ENCODE assay signal across 8 cellular contexts in the genomic region with DNA sequence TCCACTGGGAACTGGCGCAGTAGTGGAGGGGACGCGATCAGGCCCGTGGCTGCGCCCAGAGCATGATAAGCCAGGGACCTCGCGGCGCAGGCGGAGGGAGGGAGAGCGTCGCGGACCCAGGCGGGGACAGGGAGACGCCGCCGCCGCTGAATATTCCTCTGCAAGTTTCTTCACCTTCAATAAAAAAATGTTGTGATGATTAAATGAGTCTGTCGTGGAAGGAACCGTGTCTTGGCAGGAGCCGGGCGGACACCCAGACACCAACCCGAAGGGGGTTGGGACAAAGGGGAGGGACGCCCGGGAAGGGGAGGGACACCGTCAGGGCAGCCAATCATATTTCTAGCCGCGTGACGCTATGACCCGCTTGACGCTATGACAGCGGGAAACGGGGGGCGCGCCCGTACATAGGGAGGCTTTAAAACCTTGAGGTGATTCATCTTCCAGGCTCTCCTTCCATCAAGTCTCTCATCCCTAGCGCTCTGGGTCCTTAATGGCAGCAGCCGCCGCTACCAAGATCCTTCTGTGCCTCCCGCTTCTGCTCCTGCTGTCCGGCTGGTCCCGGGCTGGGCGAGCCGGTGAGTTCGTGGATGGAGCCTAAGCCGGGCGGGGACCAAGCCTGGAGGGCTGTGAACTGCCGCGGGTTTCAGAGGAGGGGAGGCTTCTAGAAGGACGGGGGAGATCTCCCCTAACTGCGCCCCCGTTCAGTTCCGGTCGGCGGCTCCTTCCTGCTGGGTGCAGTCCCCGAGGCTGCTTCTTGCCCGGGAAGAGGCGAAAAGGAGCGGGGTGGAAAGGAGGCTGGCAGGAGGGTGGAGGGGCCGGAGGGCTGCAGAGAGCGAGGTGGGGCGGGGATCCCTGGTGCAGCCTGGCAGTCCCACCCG. TPM values are rescaled to one million over a fixed set of nuclear protein-coding genes. Genes with fewer than 3 reads are reported as not detected.
DNase-seq lines count a peak whose midpoint lies in the region; ATAC-seq and TF ChIP-seq lines count a peak whose summit lies in the region.

A gene with protein sequence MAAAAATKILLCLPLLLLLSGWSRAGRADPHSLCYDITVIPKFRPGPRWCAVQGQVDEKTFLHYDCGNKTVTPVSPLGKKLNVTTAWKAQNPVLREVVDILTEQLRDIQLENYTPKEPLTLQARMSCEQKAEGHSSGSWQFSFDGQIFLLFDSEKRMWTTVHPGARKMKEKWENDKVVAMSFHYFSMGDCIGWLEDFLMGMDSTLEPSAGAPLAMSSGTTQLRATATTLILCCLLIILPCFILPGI (plus strand): TSS at position 432 of the 878 bp plus-strand sequence. CDS start 59 bp downstream, at position 491.

- H3K36me3 Mint-ChIP-seq in activated T-helper 1 cell treated with anti-CD3 and anti-CD28 coated beads, Interleukin-12 subunit alpha, Interleukin-12 subunit beta, Interleukin-2, Interleukin-4 antibody, amounts not matched to agents 30 ng/mL and 10 ng/mL and 1 ng/mL, durations not matched to agents 14 hours and 24 hours and 36 hours (ENCODE audit: low read depth), result no peaks in the 10 kb centered on the region
- H3K36me3 Mint-ChIP-seq in naive B cell, result no peaks in the 10 kb centered on the region

- 0 out of 2 replicates have a peak, but pooled peaks cover 3% of the 10 kb centered on the region for H4K20me1 ChIP-seq in DND-41 (ENCODE audit: insufficient read depth, low read length)

- TF ChIP-seq CTCF in DND-41 (IDR thresholded peaks at IDR 0.05; ENCODE audit: borderline replicate concordance, extremely low read depth, low read length, poor library complexity, severe bottlenecking), result no peak

- H3K27ac ChIP-seq in DND-41 (ENCODE audit: low read length), result peak within 1 kb of the TSS; percentile 57

- peaks cover 76% of the 10 kb centered on the region for H3K27me3 Mint-ChIP-seq in activated T-helper 1 cell treated with anti-CD3 and anti-CD28 coated beads, Interleukin-12 subunit alpha, Interleukin-12 subunit beta, Interleukin-2, Interleukin-4 antibody, amounts not matched to agents 30 ng/mL and 10 ng/mL and 1 ng/mL, durations not matched to agents 14 hours and 24 hours and 36 hours (ENCODE audit: insufficient read depth)
- peaks cover 71 to 88% (median 74%) of the 10 kb centered on the region in 3 donors for H3K27me3 Mint-ChIP-seq in naive B cell

- no peaks in the 10 kb centered on the region; the same call in 1 of the 2 replicates for H3K79me2 ChIP-seq in DND-41 (ENCODE audit: insufficient read depth, low read length)

- peak within 1 kb of the TSS; percentile 84 for H3K27ac Mint-ChIP-seq in activated T-helper 1 cell treated with anti-CD3 and anti-CD28 coated beads, Interleukin-12 subunit alpha, Interleukin-12 subunit beta, Interleukin-2, Interleukin-4 antibody, amounts not matched to agents 30 ng/mL and 10 ng/mL and 1 ng/mL, durations not matched to agents 14 hours and 24 hours and 36 hours
- peak within 1 kb of the TSS; percentile 87 to 99 (median 95) for H3K27ac Mint-ChIP-seq in naive B cell

- H3K4me2 ChIP-seq in DND-41 (ENCODE audit: insufficient read depth, low read length), result peak within 1 kb of the TSS; percentile 90

- no peaks in the 10 kb centered on the region for H3K36me3 ChIP-seq in DND-41 (ENCODE audit: insufficient read depth, low read length)

- ATAC-seq in DND-41 (ENCODE audit: insufficient read depth, low read depth), result peak; percentile 93
- peak; percentile 58 to 60 for ATAC-seq in naive B cell (ENCODE audit: low read depth in 2 of 2)
- no peak for ATAC-seq in HG03196 (IDR thresholded peaks at IDR 0.05; ENCODE audit: unreplicated experiment)

- peaks cover 12% of the 10 kb centered on the region for H3K4me1 ChIP-seq in DND-41 (ENCODE audit: insufficient read depth, low read length)

- DNase-seq in DND-41 (peak; percentile 87), KG1 (lab: John Stamatoyannopoulos, UW) (peak; percentile 35), RPMI7951 (ENCODE audit: low read depth) (peak; percentile 95), fibroblast of gingiva (ENCODE audit: low read depth) (peak; percentile 93), naive B cell (peak; percentile 81)
- DNase-seq in activated T-helper 1 cell treated with anti-CD3 and anti-CD28 coated beads, Interleukin-12 subunit alpha, Interleukin-12 subunit beta, Interleukin-2, Interleukin-4 antibody, amounts not matched to agents 30 ng/mL and 10 ng/mL and 1 ng/mL, durations not matched to agents 14 hours and 24 hours and 36 hours (ENCODE audit: low spot score), result peak; percentile 81
- DNase-seq in stimulated activated CD8-positive, alpha-beta memory T cell treated with anti-CD3 and anti-CD28 coated beads, Interleukin-7, amount 100 ng/mL, for 1 hour (ENCODE audit: low read depth in 2 of 2), result peak; percentile 79 to 81

- intact Hi-C loops in activated T-helper 1 cell treated with anti-CD3 and anti-CD28 coated beads, Interleukin-12 subunit alpha, Interleukin-12 subunit beta, Interleukin-2, Interleukin-4 antibody, amounts not matched to agents 30 ng/mL and 10 ng/mL and 1 ng/mL, durations not matched to agents 14 hours and 24 hours and 36 hours (cut with micrococcal nuclease), result loop anchor here (1.0 kb wide), 2 partner anchors 21 to 59 kb away; partner anchors contain the start of gene ULBP1

- no peaks in the 10 kb centered on the region for H3K9me3 Mint-ChIP-seq in activated T-helper 1 cell treated with anti-CD3 and anti-CD28 coated beads, Interleukin-12 subunit alpha, Interleukin-12 subunit beta, Interleukin-2, Interleukin-4 antibody, amounts not matched to agents 30 ng/mL and 10 ng/mL and 1 ng/mL, durations not matched to agents 14 hours and 24 hours and 36 hours
- H3K9me3 Mint-ChIP-seq in naive B cell, result peaks cover 0 to 10% (median 2%) of the 10 kb centered on the region in 7 donors

- peaks cover 42% of the 10 kb centered on the region for H3K4me1 Mint-ChIP-seq in activated T-helper 1 cell treated with anti-CD3 and anti-CD28 coated beads, Interleukin-12 subunit alpha, Interleukin-12 subunit beta, Interleukin-2, Interleukin-4 antibody, amounts not matched to agents 30 ng/mL and 10 ng/mL and 1 ng/mL, durations not matched to agents 14 hours and 24 hours and 36 hours (ENCODE audit: low read depth)
- H3K4me1 Mint-ChIP-seq in naive B cell, result peaks cover 17 to 52% (median 39%) of the 10 kb centered on the region in 3 donors

- peak within 1 kb of the TSS; percentile 90 for H3K4me3 Mint-ChIP-seq in activated T-helper 1 cell treated with anti-CD3 and anti-CD28 coated beads, Interleukin-12 subunit alpha, Interleukin-12 subunit beta, Interleukin-2, Interleukin-4 antibody, amounts not matched to agents 30 ng/mL and 10 ng/mL and 1 ng/mL, durations not matched to agents 14 hours and 24 hours and 36 hours
- H3K4me3 Mint-ChIP-seq in naive B cell, result peak within 1 kb of the TSS; percentile 83 to 95 (median 92)

- H3K27me3 ChIP-seq in DND-41 (ENCODE audit: insufficient read depth, low read length, poor library complexity), result peaks cover 29% of the 10 kb centered on the region

- peak within 1 kb of the TSS; percentile 90 for H2AFZ ChIP-seq in DND-41 (ENCODE audit: low read depth, low read length)

- no peaks in the 10 kb centered on the region for H3K9me3 ChIP-seq in DND-41 (ENCODE audit: insufficient read depth, low read length, severe bottlenecking)

- H3K4me3 ChIP-seq in DND-41 (ENCODE audit: low read depth in 1 of 2, low read length in 2 of 2), result peak within 1 kb of the TSS; percentile 39 to 89; a peak in 3 of 4 replicates

- H3K9ac ChIP-seq in DND-41 (ENCODE audit: low read depth, low read length), result peak within 1 kb of the TSS; percentile 65

RNA-seq across cellular contexts. Expression of the gene that starts here (rescaled TPM):
- total RNA-seq in RPMI7951 (2014; rRNA removed; shearing (Covaris generic)), result 21.8 and 21.9 TPM in 2 replicates
- total RNA-seq in activated T-helper 1 cell treated with anti-CD3 and anti-CD28 coated beads, Interleukin-12 subunit alpha, Interleukin-12 subunit beta, Interleukin-2, Interleukin-4 antibody, amounts not matched to agents 30 ng/mL and 10 ng/mL and 1 ng/mL, durations not matched to agents 14 hours and 24 hours and 36 hours, result 0.32 and 0.65 TPM in 2 replicates
- not detected for polyA plus RNA-seq in naive B cell (ENCODE audit: low read depth in 6 of 6)

Comparison
In these comparisons a context has a peak if more than half of its experiments do, and no peak if none do; other contexts are left out.
1. RNA of the gene that starts here (total RNA-seq): 21.8 to 21.9 TPM in RPMI7951; 0.32 to 0.65 TPM in activated T-helper 1 cell treated with anti-CD3 and anti-CD28 coated beads, Interleukin-12 subunit alpha, Interleukin-12 subunit beta, Interleukin-2, Interleukin-4 antibody, amounts not matched to agents 30 ng/mL and 10 ng/mL and 1 ng/mL, durations not matched to agents 14 hours and 24 hours and 36 hours; every median in the first group is over 10 times any median in the second.
2. Peak in DNase-seq in activated T-helper 1 cell treated with anti-CD3 and anti-CD28 coated beads, Interleukin-12 subunit alpha, Interleukin-12 subunit beta, Interleukin-2, Interleukin-4 antibody, amounts not matched to agents 30 ng/mL and 10 ng/mL and 1 ng/mL, durations not matched to agents 14 hours and 24 hours and 36 hours; RNA of the gene not detected or under 1 TPM.
3. Peak in DNase-seq and ATAC-seq in naive B cell; RNA of the gene not detected or under 1 TPM.
4. DNase-seq: peak in every context shown above with its lines; median percentile 95 in RPMI7951; 93 in fibroblast of gingiva; 87 in DND-41; 81 in activated T-helper 1 cell treated with anti-CD3 and anti-CD28 coated beads, Interleukin-12 subunit alpha, Interleukin-12 subunit beta, Interleukin-2, Interleukin-4 antibody, amounts not matched to agents 30 ng/mL and 10 ng/mL and 1 ng/mL, durations not matched to agents 14 hours and 24 hours and 36 hours; 81 in naive B cell; 80 in stimulated activated CD8-positive, alpha-beta memory T cell treated with anti-CD3 and anti-CD28 coated beads, Interleukin-7, amount 100 ng/mL, for 1 hour; 35 in KG1.